In genomic region chr10:67492317-67493019, GRCh38 we compare ENCODE assay signal across 21 cellular contexts.
A peak's percentile ranks its signal among the peaks of the same experiment; 100 is the strongest.
DNase-seq lines count a peak whose midpoint lies in the region; TF ChIP-seq lines count a peak whose summit lies in the region.
"Had no signal": no experiment of that assay in that cellular context is flagged by ENCODE, and none has a peak within 500 bp of the region (broad histone marks: within the 10 kb centered on the region; RNA-seq: fewer than 3 reads in every experiment).

No MANE protein-coding gene starts in this region.

- no peaks in the 10 kb centered on the region for H3K27me3 ChIP-seq in breast epithelium
- H3K27me3 ChIP-seq in PC-9 (ENCODE audit: insufficient read depth, low read depth) = no peaks in the 10 kb centered on the region
- H3K27me3 ChIP-seq: BLaER1, tibial artery had no signal

- H3K4me3 ChIP-seq in breast epithelium (no peak overlapping the region), PC-9 (no peak overlapping the region)
- H3K4me3 ChIP-seq: BLaER1, tibial artery had no signal

- TF ChIP-seq CTCF in MCF 10A (IDR thresholded peaks at IDR 0.05; ENCODE audit: unreplicated experiment) = no peak
- no peak for TF ChIP-seq CTCF in breast epithelium (IDR thresholded peaks at IDR 0.05)
- no peak for TF ChIP-seq CTCF in PC-9 (conservative IDR thresholded peaks at IDR 0.05)

- peaks cover 4% of the 10 kb centered on the region for H3K27me3 Mint-ChIP-seq in MCF 10A (ENCODE audit: insufficient read depth, unreplicated experiment)
- H3K27me3 Mint-ChIP-seq: naive thymus-derived CD4-positive, alpha-beta T cell; stimulated activated naive B cell treated with anti-CD40 and anti-IgM and Interleukin-4, amounts not matched to agents 10 μg/mL and 1 μg/mL and 100 μg/mL, for 72 hours had no signal

- H3K9me2 ChIP-seq in PC-9 (ENCODE audit: insufficient read depth) = no peaks in the 10 kb centered on the region

- TF ChIP-seq POLR2A in breast epithelium (IDR thresholded peaks at IDR 0.05) = no peak

- no peaks in the 10 kb centered on the region for H3K36me3 Mint-ChIP-seq in MCF 10A (ENCODE audit: insufficient read depth, unreplicated experiment)
- H3K36me3 Mint-ChIP-seq: naive thymus-derived CD4-positive, alpha-beta T cell; stimulated activated naive B cell treated with anti-CD40 and anti-IgM and Interleukin-4, amounts not matched to agents 10 μg/mL and 1 μg/mL and 100 μg/mL, for 72 hours had no signal

- CTCF ChIA-PET in MCF 10A (lab: Yijun Ruan, JAX) = interaction anchor here (1.9 kb wide), 1 partner anchor 29 kb away, joined by 13 read pairs; no protein-coding TSS in a partner anchor
- CTCF ChIA-PET in PC-9 (lab: Charles Lee) = no interaction called here
- CTCF ChIA-PET in HEK293T (lab: Yijun Ruan, JAX) = interaction anchor here (0.6 kb wide), 1 partner anchor 105 kb away, joined by 3 read pairs; no protein-coding TSS in a partner anchor

- H3K4me2 ChIP-seq in PC-9 = peak overlapping the region; percentile 18; the same call in 1 of the 2 replicates
- H3K4me2 ChIP-seq: BLaER1 had no signal

- no peaks in the 10 kb centered on the region for H3K4me1 ChIP-seq in breast epithelium
- H3K4me1 ChIP-seq in PC-9 (replicated peaks; ENCODE audit: insufficient read depth) = peaks cover 12% of the 10 kb centered on the region
- H3K4me1 ChIP-seq: BLaER1 had no signal

- H3K4me3 Mint-ChIP-seq in MCF 10A (ENCODE audit: unreplicated experiment) = no peak overlapping the region
- H3K4me3 Mint-ChIP-seq: naive thymus-derived CD4-positive, alpha-beta T cell; stimulated activated naive B cell treated with anti-CD40 and anti-IgM and Interleukin-4, amounts not matched to agents 10 μg/mL and 1 μg/mL and 100 μg/mL, for 72 hours had no signal

- H3K4me1 Mint-ChIP-seq in MCF 10A (ENCODE audit: insufficient read depth, unreplicated experiment) = no peaks in the 10 kb centered on the region
- H3K4me1 Mint-ChIP-seq: naive thymus-derived CD4-positive, alpha-beta T cell; stimulated activated naive B cell treated with anti-CD40 and anti-IgM and Interleukin-4, amounts not matched to agents 10 μg/mL and 1 μg/mL and 100 μg/mL, for 72 hours had no signal

- intact Hi-C loops in MCF 10A (cut with micrococcal nuclease) (no loop called here), breast epithelium (cut with DNase I; ENCODE audit: low total_unique reads) (no loop called here), PC-9 (cut with micrococcal nuclease; ENCODE audit: unreplicated experiment) (no loop called here)

- DNase-seq in MCF 10A (ENCODE audit: unreplicated experiment) (no peak), breast epithelium (ENCODE audit: low spot score in 2 of 2) (no peak), PC-9 (peak in 1 of 2 experiments; percentile 39), iris pigment epithelial cell (ENCODE audit: low read depth) (peak; percentile 57), HEK293T (ENCODE audit: extremely low spot score) (no peak), SHP77 treated with DMSO at 0.1 percent for 48 hours (lab: John Stamatoyannopoulos, UW) (no peak), NCI-H748 treated with DMSO at 0.1 percent for 48 hours (lab: John Stamatoyannopoulos, UW) (no peak)
- DNase-seq in activated CD4-positive, alpha-beta T cell treated with anti-CD3 and anti-CD28 coated beads for 48 hours = no peak
- DNase-seq: 8988T; activated CD4-positive, alpha-beta T cell treated with anti-CD3 and anti-CD28 coated beads for 4 hours; activated naive CD4-positive, alpha-beta T cell treated with Interleukin-2 at 50 U/mL for 16 hours; dermis blood vessel endothelial cell; DMS79; naive thymus-derived CD4-positive, alpha-beta T cell; NCI-H187; NCI-H510A treated with DMSO at 0.1 percent for 48 hours; posterior cingulate gyrus; stimulated activated naive B cell treated with anti-CD40 and anti-IgM and Interleukin-4, amounts not matched to agents 10 μg/mL and 1 μg/mL and 100 μg/mL, for 72 hours; T1000; tibial artery had no signal

- H3K36me3 ChIP-seq in breast epithelium (no peaks in the 10 kb centered on the region), PC-9 (ENCODE audit: low read depth) (no peaks in the 10 kb centered on the region)
- H3K36me3 ChIP-seq: BLaER1, tibial artery had no signal

- peak overlapping the region; percentile 2 for H3K27ac Mint-ChIP-seq in MCF 10A (ENCODE audit: low read depth, unreplicated experiment)
- H3K27ac Mint-ChIP-seq: naive thymus-derived CD4-positive, alpha-beta T cell; stimulated activated naive B cell treated with anti-CD40 and anti-IgM and Interleukin-4, amounts not matched to agents 10 μg/mL and 1 μg/mL and 100 μg/mL, for 72 hours had no signal

- no TSS peak for BruUV-seq in MCF 10A (replicated peaks; lab: Mats Ljungman, UMichigan)
- no TSS peak for BruUV-seq in PC-9 (replicated peaks; lab: Mats Ljungman, UMichigan)

- H2AFZ ChIP-seq in PC-9 = no peak overlapping the region

- H3K27ac ChIP-seq in breast epithelium (no peak overlapping the region), PC-9 (no peak overlapping the region)
- H3K27ac ChIP-seq: BLaER1, tibial artery had no signal

- H3F3A ChIP-seq in PC-9 (ENCODE audit: insufficient read depth, low read depth) = no peaks in the 10 kb centered on the region

- H3K9me3 ChIP-seq in breast epithelium = peaks cover 0 to 3% of the 10 kb centered on the region in 2 donors
- H3K9me3 ChIP-seq in PC-9 (ENCODE audit: insufficient read depth, low read depth) = no peaks in the 10 kb centered on the region
- H3K9me3 ChIP-seq: BLaER1, tibial artery had no signal

- H3K9me3 Mint-ChIP-seq in MCF 10A (ENCODE audit: unreplicated experiment) = no peaks in the 10 kb centered on the region

- POLR2A ChIA-PET in MCF 10A (lab: Yijun Ruan, JAX) = no interaction called here
- POLR2A ChIA-PET in PC-9 (lab: Charles Lee; ENCODE audit: unreplicated experiment) = no interaction called here
- POLR2A ChIA-PET in HEK293T (lab: Yijun Ruan, JAX) = no interaction called here

- no peaks in the 10 kb centered on the region for H3K79me2 ChIP-seq in PC-9 (ENCODE audit: low read depth)

- H4K20me1 ChIP-seq in PC-9 (ENCODE audit: insufficient read depth) = no peaks in the 10 kb centered on the region
- H4K20me1 ChIP-seq: BLaER1 had no signal

TF ChIP-seq in HEK293T, 16 proteins besides CTCF, POLR2A, EP300 and RAD21:
- no peak for TF ChIP-seq L3MBTL2 (conservative IDR thresholded peaks at IDR 0.05)
- TF ChIP-seq HDGF (IDR thresholded peaks at IDR 0.05; ENCODE audit: borderline replicate concordance) = no peak
- no peak for TF ChIP-seq CTBP1 (IDR thresholded peaks at IDR 0.05; ENCODE audit: borderline replicate concordance)
- no peak for TF ChIP-seq FOXM1 (IDR thresholded peaks at IDR 0.05; ENCODE audit: borderline replicate concordance)
- TF ChIP-seq FOXA1 (IDR thresholded peaks at IDR 0.05) = no peak
- no peak for TF ChIP-seq TARDBP (IDR thresholded peaks at IDR 0.05)
- no peak for TF ChIP-seq ELF4 (IDR thresholded peaks at IDR 0.05)
- TF ChIP-seq SP1 (IDR thresholded peaks at IDR 0.05) = no peak
- no peak for TF ChIP-seq PKNOX1 (IDR thresholded peaks at IDR 0.05)
- TF ChIP-seq FOXK2 (IDR thresholded peaks at IDR 0.05) = no peak
- TF ChIP-seq ARNT (IDR thresholded peaks at IDR 0.05) = no peak
- no peak for TF ChIP-seq BHLHE40 (IDR thresholded peaks at IDR 0.05; ENCODE audit: borderline replicate concordance)
- no peak for TF ChIP-seq SUZ12 (IDR thresholded peaks at IDR 0.05)
- TF ChIP-seq NFRKB (IDR thresholded peaks at IDR 0.05) = no peak
- TF ChIP-seq ZNF384 (IDR thresholded peaks at IDR 0.05) = no peak
